Comparison of ENCODE assay signal across 20 cellular contexts in genomic region chr11:46511352-46511751, GRCh38.
"Had no signal": no experiment of that assay in that cellular context is flagged by ENCODE, and none has a peak within 500 bp of the region (broad histone marks: within the 10 kb centered on the region; RNA-seq: fewer than 3 reads in every experiment).

No MANE protein-coding gene starts in this region.

- H3K9me3 Mint-ChIP-seq: effector memory CD8-positive, alpha-beta T cell; naive thymus-derived CD4-positive, alpha-beta T cell had no signal

- DNase-seq: effector memory CD8-positive, alpha-beta T cell; gastrocnemius medialis; heart right ventricle; hypothalamus; kidney glomerular epithelial cell; left lung; lower lobe of right lung; mesenchymal stem cell; midbrain; naive thymus-derived CD4-positive, alpha-beta T cell; psoas muscle; retina; stimulated activated CD4-positive, alpha-beta T cell treated with anti-CD3 and anti-CD28 coated beads, Interleukin-2, amount 100 ng/mL, for 24 hours; stimulated activated CD4-positive, alpha-beta T cell treated with anti-CD3 and anti-CD28 coated beads, Interleukin-4, amount 100 ng/mL, for 4 hours; stimulated activated naive CD4-positive, alpha-beta T cell treated with Interleukin-2 at 50 U/mL for 16 hours; trophoblast cell had no signal

- H3K27me3 ChIP-seq: esophagus muscularis mucosa, gastrocnemius medialis, heart right ventricle, left lung, neutrophil had no signal

- H3K9me3 ChIP-seq: esophagus muscularis mucosa, gastrocnemius medialis, heart right ventricle, left lung, lower lobe of right lung, neutrophil, psoas muscle had no signal

- H3K36me3 ChIP-seq: gastrocnemius medialis, neutrophil had no signal

- H3K4me3 Mint-ChIP-seq: effector memory CD8-positive, alpha-beta T cell; naive thymus-derived CD4-positive, alpha-beta T cell had no signal

- ATAC-seq: effector memory CD8-positive, alpha-beta T cell; gastrocnemius medialis; heart right ventricle; left lung; lower lobe of right lung; naive thymus-derived CD4-positive, alpha-beta T cell; psoas muscle; sciatic nerve had no signal

- H3K27ac ChIP-seq: epithelial cell of prostate, esophagus muscularis mucosa, gastrocnemius medialis, heart right ventricle, left lung, lower lobe of right lung, neutrophil, psoas muscle had no signal

- H3K4me1 ChIP-seq: gastrocnemius medialis had no signal

- H3K27me3 Mint-ChIP-seq: effector memory CD8-positive, alpha-beta T cell; naive thymus-derived CD4-positive, alpha-beta T cell had no signal

- H3K4me3 ChIP-seq: esophagus muscularis mucosa, gastrocnemius medialis, heart right ventricle, left lung, lower lobe of right lung, psoas muscle had no signal
